19 cellular contexts compared by ENCODE assay signal in genomic region chr12:104482113-104482512, GRCh38. TPM values are rescaled to one million over a fixed set of nuclear protein-coding genes. Genes with fewer than 3 reads are reported as not detected.
DNase-seq lines count a peak whose midpoint lies in the region; ATAC-seq and TF ChIP-seq lines count a peak whose summit lies in the region.
"Had no signal": no experiment of that assay in that cellular context is flagged by ENCODE, and none has a peak within 500 bp of the region (broad histone marks: within the 10 kb centered on the region; RNA-seq: fewer than 3 reads in every experiment).

No MANE protein-coding gene starts in this region.

- CTCF ChIA-PET in CD8-positive, alpha-beta memory T cell (lab: Charles Lee), result interaction anchor here (0.9 kb wide), 1 partner anchor 24 kb away, joined by 3 read pairs; no protein-coding TSS in a partner anchor
- CTCF ChIA-PET in naive thymus-derived CD4-positive, alpha-beta T cell (lab: Charles Lee), result no interaction called here

- no peaks in the 10 kb centered on the region for H3K27me3 Mint-ChIP-seq in activated T-cell treated with anti-CD3 and anti-CD28 coated beads, Interleukin-2, amount 50 U/mL, for 24 hours
- peaks cover 0 to 2% of the 10 kb centered on the region in 2 donors for H3K27me3 Mint-ChIP-seq in CD8-positive, alpha-beta memory T cell
- no peaks in the 10 kb centered on the region for H3K27me3 Mint-ChIP-seq in T-helper 17 cell
- H3K27me3 Mint-ChIP-seq in naive thymus-derived CD4-positive, alpha-beta T cell, result no peaks in the 10 kb centered on the region

- no peak overlapping the region for H3K4me3 ChIP-seq in CD8-positive, alpha-beta memory T cell (ENCODE audit: low read length)
- no peak overlapping the region for H3K4me3 ChIP-seq in naive thymus-derived CD4-positive, alpha-beta T cell (ENCODE audit: low read length)
- H3K4me3 ChIP-seq in right lobe of liver, result no peak overlapping the region
- H3K4me3 ChIP-seq: spleen had no signal

- H3K4me1 Mint-ChIP-seq in activated T-cell treated with anti-CD3 and anti-CD28 coated beads, Interleukin-2, amount 50 U/mL, for 24 hours (ENCODE audit: low read depth), result peaks cover 95% of the 10 kb centered on the region
- H3K4me1 Mint-ChIP-seq in CD8-positive, alpha-beta memory T cell, result peaks cover 93 to 100% (median 98%) of the 10 kb centered on the region in 3 donors
- H3K4me1 Mint-ChIP-seq in T-helper 17 cell, result peaks cover 83% of the 10 kb centered on the region
- peaks cover 83 to 98% (median 95%) of the 10 kb centered on the region in 7 donors for H3K4me1 Mint-ChIP-seq in naive thymus-derived CD4-positive, alpha-beta T cell

- no peaks in the 10 kb centered on the region for H3K9me3 ChIP-seq in CD8-positive, alpha-beta memory T cell (ENCODE audit: low read length)
- H3K9me3 ChIP-seq in T-helper 17 cell (ENCODE audit: control insufficient read depth, low read length, poor library complexity, severe bottlenecking) (no peaks in the 10 kb centered on the region), right lobe of liver (no peaks in the 10 kb centered on the region)
- no peaks in the 10 kb centered on the region for H3K9me3 ChIP-seq in naive thymus-derived CD4-positive, alpha-beta T cell (ENCODE audit: control insufficient read depth in 2 of 3, low read length in 3 of 3)
- H3K9me3 ChIP-seq: neutrophil, spleen had no signal

- POLR2A ChIA-PET in CD8-positive, alpha-beta memory T cell (lab: Charles Lee), result no interaction called here
- POLR2A ChIA-PET in naive thymus-derived CD4-positive, alpha-beta T cell (lab: Charles Lee), result interaction anchor here (0.7 to 6.5 kb wide), 2 partner anchors 23 to 167 kb away, joined by 3 to 50 read pairs; partner anchors contain the start of gene CHST11

- TF ChIP-seq CTCF in right lobe of liver (IDR thresholded peaks at IDR 0.05), result no peak

- intact Hi-C loops in naive thymus-derived CD4-positive, alpha-beta T cell (cut with micrococcal nuclease), result no loop called here
- intact Hi-C loops in Right ventricle myocardium inferior (cut with DNase I), result no loop called here
- intact Hi-C loops in right lobe of liver (cut with DNase I), result no loop called here

- 51% methylated on average over 4 of the region's 4 CpGs for WGBS in right lobe of liver (ENCODE audit: insufficient coverage, low coverage, low lambda C conversion rate, missing lambda C conversion rate)

- no peak overlapping the region for H3K27ac ChIP-seq in CD8-positive, alpha-beta memory T cell (ENCODE audit: low read depth, low read length)
- no peak overlapping the region for H3K27ac ChIP-seq in naive thymus-derived CD4-positive, alpha-beta T cell (ENCODE audit: low read depth, low read length)
- H3K27ac ChIP-seq in right lobe of liver, result no peak overlapping the region

- no peak for ATAC-seq in T-helper 17 cell
- no peak for ATAC-seq in naive thymus-derived CD4-positive, alpha-beta T cell
- ATAC-seq in Right ventricle myocardium inferior, result no peak
- ATAC-seq in right lobe of liver, result no peak
- ATAC-seq: SK-N-SH treated with all-trans-retinoic acid at 6 μM for 48 hours had no signal

- H3K36me3 ChIP-seq in CD8-positive, alpha-beta memory T cell (ENCODE audit: insufficient read depth, low read length), result no peaks in the 10 kb centered on the region
- no peaks in the 10 kb centered on the region for H3K36me3 ChIP-seq in naive thymus-derived CD4-positive, alpha-beta T cell (ENCODE audit: control insufficient read depth in 2 of 3, insufficient read depth in 3 of 3, low read length in 3 of 3)
- H3K36me3 ChIP-seq in right lobe of liver, result no peaks in the 10 kb centered on the region

- H3K9me3 Mint-ChIP-seq in activated T-cell treated with anti-CD3 and anti-CD28 coated beads, Interleukin-2, amount 50 U/mL, for 24 hours, result no peaks in the 10 kb centered on the region
- no peaks in the 10 kb centered on the region for H3K9me3 Mint-ChIP-seq in CD8-positive, alpha-beta memory T cell
- H3K9me3 Mint-ChIP-seq in naive thymus-derived CD4-positive, alpha-beta T cell, result peaks cover 0 to 3% (median 0%) of the 10 kb centered on the region in 11 donors

- no peak overlapping the region for H3K4me3 Mint-ChIP-seq in activated T-cell treated with anti-CD3 and anti-CD28 coated beads, Interleukin-2, amount 50 U/mL, for 24 hours
- peak overlapping the region in 4 of 7 donors; percentile 42 to 68 (median 55) for H3K4me3 Mint-ChIP-seq in CD8-positive, alpha-beta memory T cell
- no peak overlapping the region for H3K4me3 Mint-ChIP-seq in T-helper 17 cell
- H3K4me3 Mint-ChIP-seq in naive thymus-derived CD4-positive, alpha-beta T cell, result peak overlapping the region in 7 of 10 donors; percentile 18 to 62 (median 40)
- H3K4me3 Mint-ChIP-seq: endodermal cell had no signal

- DNase-seq in activated T-cell treated with anti-CD3 and anti-CD28 coated beads, Interleukin-2, amount 50 U/mL, for 24 hours, result no peak
- no peak for DNase-seq in activated T-cell treated with anti-CD3 and anti-CD28 coated beads, Interleukin-2, amount 50 U/mL, for 48 hours
- DNase-seq in CD8-positive, alpha-beta memory T cell, result no peak
- DNase-seq in T-helper 17 cell (no peak), CD1c-positive myeloid dendritic cell (ENCODE audit: extremely low spot score) (no peak), Right ventricle myocardium inferior (ENCODE audit: missing footprints) (no peak), right lobe of liver (no peak)
- DNase-seq in naive thymus-derived CD4-positive, alpha-beta T cell, result no peak
- DNase-seq: activated CD4-positive, alpha-beta T cell treated with anti-CD3 and anti-CD28 coated beads, Interleukin-2, amount 50 U/mL, for 4 hours; COR-L47; endodermal cell; KBM-7; midbrain; NCI-H187 treated with DMSO at 0.1 percent for 48 hours; RPMI8226; spleen; stimulated activated CD8-positive, alpha-beta memory T cell treated with anti-CD3 and anti-CD28 coated beads, Interleukin-4, amount 100 ng/mL, for 48 hours had no signal

- H3K27ac Mint-ChIP-seq in activated T-cell treated with anti-CD3 and anti-CD28 coated beads, Interleukin-2, amount 50 U/mL, for 24 hours, result peak overlapping the region; percentile 75
- H3K27ac Mint-ChIP-seq in CD8-positive, alpha-beta memory T cell, result peak overlapping the region in 6 of 8 donors; percentile 51 to 90 (median 84)
- H3K27ac Mint-ChIP-seq in T-helper 17 cell, result peak overlapping the region; percentile 68
- peak overlapping the region in 8 of 9 donors; percentile 5 to 90 (median 65) for H3K27ac Mint-ChIP-seq in naive thymus-derived CD4-positive, alpha-beta T cell
- H3K27ac Mint-ChIP-seq: endodermal cell had no signal

- H3K27me3 ChIP-seq in CD8-positive, alpha-beta memory T cell (ENCODE audit: insufficient read depth, low read length, poor library complexity, severe bottlenecking), result no peaks in the 10 kb centered on the region
- no peaks in the 10 kb centered on the region for H3K27me3 ChIP-seq in naive thymus-derived CD4-positive, alpha-beta T cell (ENCODE audit: control insufficient read depth in 2 of 2, insufficient read depth in 2 of 2, low read length in 2 of 2)
- H3K27me3 ChIP-seq in right lobe of liver, result no peaks in the 10 kb centered on the region
- H3K27me3 ChIP-seq: neutrophil, spleen had no signal

- TF ChIP-seq POLR2A in right lobe of liver (IDR thresholded peaks at IDR 0.05), result no peak

- peaks cover 39% of the 10 kb centered on the region for H3K36me3 Mint-ChIP-seq in activated T-cell treated with anti-CD3 and anti-CD28 coated beads, Interleukin-2, amount 50 U/mL, for 24 hours (ENCODE audit: low read depth)
- H3K36me3 Mint-ChIP-seq in CD8-positive, alpha-beta memory T cell, result peaks cover 6 to 30% (median 14%) of the 10 kb centered on the region in 3 donors
- H3K36me3 Mint-ChIP-seq in T-helper 17 cell (ENCODE audit: low read depth), result peaks cover 4% of the 10 kb centered on the region
- H3K36me3 Mint-ChIP-seq in naive thymus-derived CD4-positive, alpha-beta T cell, result peaks cover 3 to 59% (median 17%) of the 10 kb centered on the region in 5 donors

- H3K4me1 ChIP-seq in CD8-positive, alpha-beta memory T cell (ENCODE audit: insufficient read depth, low read length), result peaks cover 87% of the 10 kb centered on the region
- H3K4me1 ChIP-seq in naive thymus-derived CD4-positive, alpha-beta T cell (ENCODE audit: control insufficient read depth in 2 of 2, insufficient read depth in 2 of 2, low read length in 2 of 2), result peaks cover 79 to 84% of the 10 kb centered on the region in 2 donors
- no peaks in the 10 kb centered on the region for H3K4me1 ChIP-seq in right lobe of liver

RNA-seq across cellular contexts. Expression of gene CHST11, which starts 25.4 kb away (rescaled TPM):
- total RNA-seq in CD8-positive, alpha-beta memory T cell, result 10 to 100 TPM; 47.8 to 51.5 TPM
- 76.8 TPM for polyA plus RNA-seq in CD8-positive, alpha-beta memory T cell
- total RNA-seq in T-helper 17 cell, result 10 to 100 TPM; 76.6 to 78.3 TPM
- total RNA-seq in naive thymus-derived CD4-positive, alpha-beta T cell, result 10 to 100 TPM; 31.9 to 74.3 (median 42.0) TPM
- 10 to 100 TPM; 23.4 to 28.7 TPM for polyA plus RNA-seq in naive thymus-derived CD4-positive, alpha-beta T cell
- total RNA-seq in Right ventricle myocardium inferior, result 3.7 TPM
- 10 to 100 TPM in 1 of 6 experiments, 1 to 10 TPM in 4, under 1 TPM in 1; 0.57 to 10.4 (median 3.5) TPM for total RNA-seq in right lobe of liver

Comparison
In these comparisons a context has a peak if more than half of its experiments do, and no peak if none do; other contexts are left out.
1. H3K4me3 Mint-ChIP-seq: peak in CD8-positive, alpha-beta memory T cell (4 of 7) and naive thymus-derived CD4-positive, alpha-beta T cell (7 of 10); none in activated T-cell treated with anti-CD3 and anti-CD28 coated beads, Interleukin-2, amount 50 U/mL, for 24 hours (single experiment) and T-helper 17 cell (single experiment).
2. Peak in every context shown above with its lines, with median percentiles within 50 percentile points of each other: H3K27ac Mint-ChIP-seq.